Comparison of ENCODE assay signal across 17 cellular contexts in the genomic region with DNA sequence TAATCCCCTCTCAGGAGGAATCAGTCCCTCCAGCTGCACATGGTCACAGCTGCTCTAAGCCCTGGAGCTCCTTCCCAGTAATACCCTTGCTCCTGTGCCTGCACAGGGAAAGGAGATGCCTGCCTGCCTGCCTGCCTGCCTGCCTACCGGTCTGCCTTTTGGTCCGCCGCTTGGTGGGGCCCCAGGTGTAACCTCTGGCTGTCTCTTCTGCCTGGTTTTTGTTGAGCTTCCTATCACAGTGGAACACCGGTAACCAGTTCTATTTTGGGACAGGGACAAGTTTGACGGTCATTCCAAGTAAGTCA.
DNase-seq lines count a peak whose midpoint lies in the region; ATAC-seq and TF ChIP-seq lines count a peak whose summit lies in the region.
"Had no signal": no experiment of that assay in that cellular context is flagged by ENCODE, and none has a peak within 500 bp of the region (broad histone marks: within the 10 kb centered on the region; RNA-seq: fewer than 3 reads in every experiment).

No MANE protein-coding gene starts in this region.

- H3K4me3 ChIP-seq in stomach, result no peak overlapping the region
- H3K4me3 ChIP-seq: A549, cardiac muscle cell, vagina had no signal

- peak overlapping the region; percentile 99 for H3K27ac Mint-ChIP-seq in activated CD4-positive, alpha-beta T cell treated with anti-CD3 and anti-CD28 coated beads, Interleukin-2, amount 10 ng/mL, durations not matched to agents 24 days and 14 days
- peak overlapping the region; percentile 98 for H3K27ac Mint-ChIP-seq in activated T-helper 2 cell treated with anti-CD3 and anti-CD28 coated beads, Interferon-gamma antibody, Interleukin-2, Interleukin-4, amounts not matched to agents 10 μg/mL and 5 μg/mL and 100 μg/mL, durations not matched to agents 14 hours and 24 hours and 36 hours
- peak overlapping the region; percentile 80 to 89 for H3K27ac Mint-ChIP-seq in natural killer cell

- no peaks in the 10 kb centered on the region for H3K27me3 ChIP-seq in stomach
- H3K27me3 ChIP-seq: vagina had no signal

- DNase-seq in activated CD4-positive, alpha-beta T cell treated with anti-CD3 and anti-CD28 coated beads, Interleukin-2, amount 10 ng/mL, durations not matched to agents 24 days and 14 days, result peak; percentile 57
- DNase-seq in activated CD4-positive, alpha-beta T cell treated with anti-CD3 and anti-CD28 coated beads, Interleukin-2, amount 50 U/mL, for 4 hours, result no peak
- DNase-seq in activated T-helper 2 cell treated with anti-CD3 and anti-CD28 coated beads, Interferon-gamma antibody, Interleukin-2, Interleukin-4, amounts not matched to agents 10 μg/mL and 5 μg/mL and 100 μg/mL, durations not matched to agents 14 hours and 24 hours and 36 hours (ENCODE audit: low spot score), result no peak
- DNase-seq in natural killer cell (no peak), GOT3 (lab: John Stamatoyannopoulos, UW) (no peak), stomach (no peak), MV-4-11 (lab: John Stamatoyannopoulos, UW) (no peak)
- DNase-seq: DMS53, NCI-H1417, NCI-H526, SHP77 had no signal

- H3K4me3 Mint-ChIP-seq in activated CD4-positive, alpha-beta T cell treated with anti-CD3 and anti-CD28 coated beads, Interleukin-2, amount 10 ng/mL, durations not matched to agents 24 days and 14 days, result peak overlapping the region; percentile 87
- H3K4me3 Mint-ChIP-seq in activated T-helper 2 cell treated with anti-CD3 and anti-CD28 coated beads, Interferon-gamma antibody, Interleukin-2, Interleukin-4, amounts not matched to agents 10 μg/mL and 5 μg/mL and 100 μg/mL, durations not matched to agents 14 hours and 24 hours and 36 hours (ENCODE audit: low read depth), result peak overlapping the region; percentile 88
- peak overlapping the region; percentile 76 for H3K4me3 Mint-ChIP-seq in natural killer cell

- H3K36me3 Mint-ChIP-seq in activated CD4-positive, alpha-beta T cell treated with anti-CD3 and anti-CD28 coated beads, Interleukin-2, amount 10 ng/mL, durations not matched to agents 24 days and 14 days (ENCODE audit: low read depth), result peaks cover 79% of the 10 kb centered on the region
- peaks cover 82% of the 10 kb centered on the region for H3K36me3 Mint-ChIP-seq in activated T-helper 2 cell treated with anti-CD3 and anti-CD28 coated beads, Interferon-gamma antibody, Interleukin-2, Interleukin-4, amounts not matched to agents 10 μg/mL and 5 μg/mL and 100 μg/mL, durations not matched to agents 14 hours and 24 hours and 36 hours (ENCODE audit: low read depth)
- no peaks in the 10 kb centered on the region for H3K36me3 Mint-ChIP-seq in natural killer cell

- no peak for ATAC-seq in natural killer cell
- ATAC-seq: A549, left lobe of liver had no signal

- intact Hi-C loops in activated CD4-positive, alpha-beta T cell treated with anti-CD3 and anti-CD28 coated beads, Interleukin-2, amount 10 ng/mL, durations not matched to agents 24 days and 14 days (cut with micrococcal nuclease), result no loop called here
- intact Hi-C loops in activated T-helper 2 cell treated with anti-CD3 and anti-CD28 coated beads, Interferon-gamma antibody, Interleukin-2, Interleukin-4, amounts not matched to agents 10 μg/mL and 5 μg/mL and 100 μg/mL, durations not matched to agents 14 hours and 24 hours and 36 hours (cut with micrococcal nuclease), result loop anchor here (10.0 kb wide), 1 partner anchor 174 kb away; no protein-coding TSS in a partner anchor
- intact Hi-C loops in natural killer cell (cut with micrococcal nuclease), result loop anchor here (5.0 kb wide), 1 partner anchor 33 kb away; no protein-coding TSS in a partner anchor
- intact Hi-C loops in stomach (cut with DNase I; ENCODE audit: low total_unique reads), result no loop called here

- TF ChIP-seq POLR2A in GM19099 (IDR thresholded peaks at IDR 0.05; ENCODE audit: extremely low read depth, insufficient read length, low read depth) (peak; percentile 42), stomach (IDR thresholded peaks at IDR 0.05) (no peak)

- H3K27me3 Mint-ChIP-seq in activated CD4-positive, alpha-beta T cell treated with anti-CD3 and anti-CD28 coated beads, Interleukin-2, amount 10 ng/mL, durations not matched to agents 24 days and 14 days, result no peaks in the 10 kb centered on the region
- no peaks in the 10 kb centered on the region for H3K27me3 Mint-ChIP-seq in activated T-helper 2 cell treated with anti-CD3 and anti-CD28 coated beads, Interferon-gamma antibody, Interleukin-2, Interleukin-4, amounts not matched to agents 10 μg/mL and 5 μg/mL and 100 μg/mL, durations not matched to agents 14 hours and 24 hours and 36 hours (ENCODE audit: low read depth)
- no peaks in the 10 kb centered on the region for H3K27me3 Mint-ChIP-seq in natural killer cell (ENCODE audit: low read depth in 2 of 2)

- WGBS in stomach, 5 donors, result 60 to 69% (median 67%) methylated on average over 5 of the region's 5 CpGs

- H3K4me1 ChIP-seq in stomach, result peaks cover 0 to 19% (median 5%) of the 10 kb centered on the region in 4 donors
- H3K4me1 ChIP-seq: A549 had no signal

- TF ChIP-seq CTCF in natural killer cell (IDR thresholded peaks at IDR 0.05) (no peak), stomach (IDR thresholded peaks at IDR 0.05) (no peak)

- no peaks in the 10 kb centered on the region for H3K9me3 Mint-ChIP-seq in activated CD4-positive, alpha-beta T cell treated with anti-CD3 and anti-CD28 coated beads, Interleukin-2, amount 10 ng/mL, durations not matched to agents 24 days and 14 days
- no peaks in the 10 kb centered on the region for H3K9me3 Mint-ChIP-seq in activated T-helper 2 cell treated with anti-CD3 and anti-CD28 coated beads, Interferon-gamma antibody, Interleukin-2, Interleukin-4, amounts not matched to agents 10 μg/mL and 5 μg/mL and 100 μg/mL, durations not matched to agents 14 hours and 24 hours and 36 hours
- H3K9me3 Mint-ChIP-seq in natural killer cell, result no peaks in the 10 kb centered on the region

- no peak overlapping the region for H3K27ac ChIP-seq in stomach
- H3K27ac ChIP-seq: A549, cardiac muscle cell, neutrophil, vagina had no signal

- no peak for TF ChIP-seq EP300 in stomach (IDR thresholded peaks at IDR 0.05)

- H3K4me1 Mint-ChIP-seq in activated CD4-positive, alpha-beta T cell treated with anti-CD3 and anti-CD28 coated beads, Interleukin-2, amount 10 ng/mL, durations not matched to agents 24 days and 14 days, result peaks cover 24% of the 10 kb centered on the region
- peaks cover 34% of the 10 kb centered on the region for H3K4me1 Mint-ChIP-seq in activated T-helper 2 cell treated with anti-CD3 and anti-CD28 coated beads, Interferon-gamma antibody, Interleukin-2, Interleukin-4, amounts not matched to agents 10 μg/mL and 5 μg/mL and 100 μg/mL, durations not matched to agents 14 hours and 24 hours and 36 hours (ENCODE audit: low read depth)
- H3K4me1 Mint-ChIP-seq in natural killer cell, result peaks cover 91 to 94% of the 10 kb centered on the region in 2 donors

- H3K36me3 ChIP-seq in stomach, result no peaks in the 10 kb centered on the region
- H3K36me3 ChIP-seq: cardiac muscle cell, neutrophil, vagina had no signal

- no peaks in the 10 kb centered on the region for H3K9me3 ChIP-seq in stomach
- H3K9me3 ChIP-seq: A549, neutrophil, vagina had no signal

Comparison
In these comparisons a context has a peak if more than half of its experiments do, and no peak if none do; other contexts are left out.
1. intact Hi-C loops: an anchor here in activated T-helper 2 cell treated with anti-CD3 and anti-CD28 coated beads, Interferon-gamma antibody, Interleukin-2, Interleukin-4, amounts not matched to agents 10 μg/mL and 5 μg/mL and 100 μg/mL, durations not matched to agents 14 hours and 24 hours and 36 hours (10.0 kb wide) and natural killer cell (5.0 kb wide); none called in activated CD4-positive, alpha-beta T cell treated with anti-CD3 and anti-CD28 coated beads, Interleukin-2, amount 10 ng/mL, durations not matched to agents 24 days and 14 days and stomach.